In genomic region chr10:110845372-110845755, GRCh38 we compare ENCODE assay signal across 16 cellular contexts. TPM values are rescaled to one million over a fixed set of nuclear protein-coding genes. Genes with fewer than 3 reads are reported as not detected.
A peak's percentile ranks its signal among the peaks of the same experiment; 100 is the strongest.
DNase-seq lines count a peak whose midpoint lies in the region; ATAC-seq and TF ChIP-seq lines count a peak whose summit lies in the region.
"Had no signal": no experiment of that assay in that cellular context is flagged by ENCODE, and none has a peak within 500 bp of the region (broad histone marks: within the 10 kb centered on the region; RNA-seq: fewer than 3 reads in every experiment).

No MANE protein-coding gene starts in this region.

- no peaks in the 10 kb centered on the region for H3K27me3 ChIP-seq in left lung
- H3K27me3 ChIP-seq: gastrocnemius medialis had no signal

- H3K4me1 ChIP-seq in left lung, result peaks cover 0 to 12% of the 10 kb centered on the region in 2 donors
- H3K4me1 ChIP-seq: gastrocnemius medialis had no signal

- no peaks in the 10 kb centered on the region for H3K9me3 ChIP-seq in left lung
- H3K9me3 ChIP-seq: gastrocnemius medialis had no signal

- DNase-seq in left lung, result no peak
- no peak for DNase-seq in activated CD8-positive, alpha-beta memory T cell treated with anti-CD3 and anti-CD28 coated beads, Interleukin-2, amount 50 U/mL, for 4 hours
- no peak for DNase-seq in NCI-H526 treated with DMSO at 0.1 percent for 48 hours (lab: John Stamatoyannopoulos, UW)
- DNase-seq: activated CD4-positive, alpha-beta T cell treated with anti-CD3 and anti-CD28 coated beads for 36 hours; activated CD8-positive, alpha-beta memory T cell treated with anti-CD3 and anti-CD28 coated beads, Interleukin-2, amount 50 U/mL, for 48 hours; activated gamma-delta T cell treated with Interleukin-2 at 50 U/mL for 16 hours; COR-L47; gastrocnemius medialis; retina; SIG-M5; T1000 had no signal

- no peak overlapping the region for H3K4me3 ChIP-seq in left lung
- H3K4me3 ChIP-seq: gastrocnemius medialis had no signal

- H3K36me3 Mint-ChIP-seq in IgD-negative memory B cell, result peaks cover 4% of the 10 kb centered on the region
- no peaks in the 10 kb centered on the region for H3K36me3 Mint-ChIP-seq in dendritic cell treated with granulocyte-macrophage colony-stimulating factor and Interleukin-4, amounts not matched to agents 40 ng/mL and 50 ng/mL, for 4 days (ENCODE audit: low read depth)
- no peaks in the 10 kb centered on the region for H3K36me3 Mint-ChIP-seq in nephron (ENCODE audit: low read depth)

- H3K27me3 Mint-ChIP-seq in IgD-negative memory B cell (no peaks in the 10 kb centered on the region), nephron (ENCODE audit: low read depth) (peaks cover 3% of the 10 kb centered on the region)
- no peaks in the 10 kb centered on the region for H3K27me3 Mint-ChIP-seq in dendritic cell treated with granulocyte-macrophage colony-stimulating factor and Interleukin-4, amounts not matched to agents 40 ng/mL and 50 ng/mL, for 4 days
- H3K27me3 Mint-ChIP-seq: activated CD4-positive, alpha-beta T cell treated with anti-CD3 and anti-CD28 coated beads for 36 hours had no signal

- TF ChIP-seq CTCF in 22Rv1 (IDR thresholded peaks at IDR 0.05), result no peak
- no peak for TF ChIP-seq CTCF in nephron (IDR thresholded peaks at IDR 0.05; ENCODE audit: unreplicated experiment in 3 of 3)
- no peak for TF ChIP-seq CTCF in left lung (IDR thresholded peaks at IDR 0.05)

- H3K4me3 Mint-ChIP-seq in IgD-negative memory B cell, result peak overlapping the region in 1 of 4 donors; percentile 49
- no peak overlapping the region for H3K4me3 Mint-ChIP-seq in dendritic cell treated with granulocyte-macrophage colony-stimulating factor and Interleukin-4, amounts not matched to agents 40 ng/mL and 50 ng/mL, for 4 days
- H3K4me3 Mint-ChIP-seq in nephron, result no peak overlapping the region
- H3K4me3 Mint-ChIP-seq: activated CD4-positive, alpha-beta T cell treated with anti-CD3 and anti-CD28 coated beads for 36 hours had no signal

- no peak for ATAC-seq in left lung
- no peak for ATAC-seq in GM21381 (IDR thresholded peaks at IDR 0.05; ENCODE audit: unreplicated experiment)
- ATAC-seq: activated CD4-positive, alpha-beta T cell treated with anti-CD3 and anti-CD28 coated beads for 36 hours; gastrocnemius medialis had no signal

- peak overlapping the region; percentile 52 for H3K27ac ChIP-seq in 22Rv1
- no peak overlapping the region for H3K27ac ChIP-seq in left lung
- H3K27ac ChIP-seq: gastrocnemius medialis had no signal

- H3K9me3 Mint-ChIP-seq in IgD-negative memory B cell, result peaks cover 0 to 3% (median 2%) of the 10 kb centered on the region in 3 donors
- no peaks in the 10 kb centered on the region for H3K9me3 Mint-ChIP-seq in dendritic cell treated with granulocyte-macrophage colony-stimulating factor and Interleukin-4, amounts not matched to agents 40 ng/mL and 50 ng/mL, for 4 days
- no peaks in the 10 kb centered on the region for H3K9me3 Mint-ChIP-seq in nephron

- intact Hi-C loops in dendritic cell treated with granulocyte-macrophage colony-stimulating factor and Interleukin-4, amounts not matched to agents 40 ng/mL and 50 ng/mL, for 4 days (cut with micrococcal nuclease), result no loop called here
- intact Hi-C loops in left lung (cut with DNase I), result no loop called here

- no peaks in the 10 kb centered on the region for H3K36me3 ChIP-seq in left lung
- H3K36me3 ChIP-seq: gastrocnemius medialis had no signal

- H3K4me1 Mint-ChIP-seq in IgD-negative memory B cell, result peaks cover 59 to 74% (median 62%) of the 10 kb centered on the region in 3 donors
- H3K4me1 Mint-ChIP-seq in dendritic cell treated with granulocyte-macrophage colony-stimulating factor and Interleukin-4, amounts not matched to agents 40 ng/mL and 50 ng/mL, for 4 days (ENCODE audit: low read depth), result peaks cover 50% of the 10 kb centered on the region
- H3K4me1 Mint-ChIP-seq in nephron, result peaks cover 43% of the 10 kb centered on the region

- H3K27ac Mint-ChIP-seq in IgD-negative memory B cell (peak overlapping the region in 2 of 3 donors; percentile 86 to 95), nephron (peak overlapping the region; percentile 76 to 95 (median 89))
- peak overlapping the region; percentile 69 for H3K27ac Mint-ChIP-seq in dendritic cell treated with granulocyte-macrophage colony-stimulating factor and Interleukin-4, amounts not matched to agents 40 ng/mL and 50 ng/mL, for 4 days
- H3K27ac Mint-ChIP-seq: activated CD4-positive, alpha-beta T cell treated with anti-CD3 and anti-CD28 coated beads for 36 hours had no signal

RNA-seq across cellular contexts. Expression of gene PDCD4, which starts 26.4 kb away (rescaled TPM):
- 319 TPM for polyA plus RNA-seq in IgD-negative memory B cell
- 10 to 100 TPM; 45.7 to 47.5 TPM for total RNA-seq in left lung
